21 cellular contexts compared by ENCODE assay signal in the genomic region with DNA sequence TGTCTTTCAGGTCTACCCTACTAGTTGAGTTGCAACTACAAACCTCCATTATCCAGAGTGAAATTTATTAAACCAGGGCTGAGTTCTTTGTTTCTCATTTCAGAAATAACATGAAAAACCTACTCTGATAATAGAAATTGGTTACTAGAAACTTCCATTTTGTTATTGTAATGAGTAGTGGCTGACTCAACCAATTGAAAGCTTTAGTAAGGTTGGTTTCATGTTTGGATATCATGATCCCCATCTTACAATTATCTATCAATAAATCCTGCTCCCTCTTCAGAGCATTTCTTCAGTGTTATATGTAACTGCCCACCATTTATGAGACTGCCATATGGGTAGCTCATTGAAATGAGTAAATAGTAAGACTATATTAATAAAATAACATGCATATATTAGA. TPM values are rescaled to one million over a fixed set of nuclear protein-coding genes. Genes with fewer than 3 reads are reported as not detected.
DNase-seq lines count a peak whose midpoint lies in the region; ATAC-seq lines count a peak whose summit lies in the region.
"Had no signal": no experiment of that assay in that cellular context is flagged by ENCODE, and none has a peak within 500 bp of the region (broad histone marks: within the 10 kb centered on the region; RNA-seq: fewer than 3 reads in every experiment).

No MANE protein-coding gene starts in this region.

- no peak overlapping the region for H2AFZ ChIP-seq in ACC112 (ENCODE audit: low read length, unreplicated experiment)
- H2AFZ ChIP-seq: GM23338 had no signal

- H3K4me1 Mint-ChIP-seq in activated CD4-positive, alpha-beta memory T cell treated with anti-CD3 and anti-CD28 coated beads for 36 hours (ENCODE audit: low read depth) = peaks cover 85% of the 10 kb centered on the region
- H3K4me1 Mint-ChIP-seq in activated CD4-positive, alpha-beta memory T cell treated with anti-CD3 and anti-CD28 coated beads, Interleukin-2, amount 10 ng/mL, durations not matched to agents 7 days and 5 days = peaks cover 63% of the 10 kb centered on the region
- H3K4me1 Mint-ChIP-seq in T-helper 17 cell = peaks cover 51% of the 10 kb centered on the region

- H3K4me1 ChIP-seq in ACC112 (ENCODE audit: control insufficient read depth, insufficient read depth, low read length, unreplicated experiment) = peaks cover 39% of the 10 kb centered on the region
- H3K4me1 ChIP-seq in skeletal muscle satellite cell (ENCODE audit: control insufficient read depth, insufficient read depth, low read length) = peaks cover 30% of the 10 kb centered on the region
- H3K4me1 ChIP-seq: BE2C, Caco-2 had no signal

- H3K36me3 ChIP-seq in ACC112 (ENCODE audit: insufficient read depth, low read length) (no peaks in the 10 kb centered on the region), skeletal muscle satellite cell (ENCODE audit: insufficient read depth, low read length) (peaks cover 4% of the 10 kb centered on the region)
- H3K36me3 ChIP-seq: BE2C had no signal

- H3K4me2 ChIP-seq in skeletal muscle satellite cell (ENCODE audit: low read length) = peak overlapping the region; percentile 16
- H3K4me2 ChIP-seq: GM23338 had no signal

- no peaks in the 10 kb centered on the region for H3K27me3 Mint-ChIP-seq in activated CD4-positive, alpha-beta memory T cell treated with anti-CD3 and anti-CD28 coated beads for 36 hours
- no peaks in the 10 kb centered on the region for H3K27me3 Mint-ChIP-seq in activated CD4-positive, alpha-beta memory T cell treated with anti-CD3 and anti-CD28 coated beads, Interleukin-2, amount 10 ng/mL, durations not matched to agents 7 days and 5 days
- no peaks in the 10 kb centered on the region for H3K27me3 Mint-ChIP-seq in T-helper 17 cell
- H3K27me3 Mint-ChIP-seq: CD4-positive, alpha-beta T cell had no signal

- H3K9ac ChIP-seq in skeletal muscle satellite cell (ENCODE audit: low read depth, low read length) = no peak overlapping the region

- H3K36me3 Mint-ChIP-seq in activated CD4-positive, alpha-beta memory T cell treated with anti-CD3 and anti-CD28 coated beads for 36 hours = peaks cover 25% of the 10 kb centered on the region
- H3K36me3 Mint-ChIP-seq in activated CD4-positive, alpha-beta memory T cell treated with anti-CD3 and anti-CD28 coated beads, Interleukin-2, amount 10 ng/mL, durations not matched to agents 7 days and 5 days (ENCODE audit: low read depth) = peaks cover 55% of the 10 kb centered on the region
- H3K36me3 Mint-ChIP-seq in T-helper 17 cell (ENCODE audit: low read depth) = peaks cover 12% of the 10 kb centered on the region

- no peak for DNase-seq in activated CD4-positive, alpha-beta memory T cell treated with anti-CD3 and anti-CD28 coated beads for 36 hours
- DNase-seq in activated CD4-positive, alpha-beta memory T cell treated with anti-CD3 and anti-CD28 coated beads, Interleukin-2, amount 10 ng/mL, durations not matched to agents 7 days and 5 days = no peak
- no peak for DNase-seq in T-helper 17 cell
- DNase-seq in DMS 273 treated with DMSO at 0.1 percent for 48 hours (lab: John Stamatoyannopoulos, UW) = no peak
- DNase-seq: 8988T; BE2C; Caco-2; CD4-positive, alpha-beta T cell; DMS153; DMS79; GDM1; H7; HFFc6 had no signal

- no peaks in the 10 kb centered on the region for H3K9me3 Mint-ChIP-seq in activated CD4-positive, alpha-beta memory T cell treated with anti-CD3 and anti-CD28 coated beads for 36 hours
- H3K9me3 Mint-ChIP-seq in activated CD4-positive, alpha-beta memory T cell treated with anti-CD3 and anti-CD28 coated beads, Interleukin-2, amount 10 ng/mL, durations not matched to agents 7 days and 5 days = no peaks in the 10 kb centered on the region
- H3K9me3 Mint-ChIP-seq: CD4-positive, alpha-beta T cell; GM23338; HFFc6 had no signal

- no peak for ATAC-seq in T-helper 17 cell
- ATAC-seq in GM21367 (IDR thresholded peaks at IDR 0.05; ENCODE audit: unreplicated experiment) = no peak
- no peak for ATAC-seq in GM21529 (IDR thresholded peaks at IDR 0.05; ENCODE audit: unreplicated experiment)
- ATAC-seq: GM23338, HCT116 had no signal

- CTCF ChIA-PET in activated CD4-positive, alpha-beta memory T cell treated with anti-CD3 and anti-CD28 coated beads for 36 hours (lab: Charles Lee) = interaction anchor here (1.3 to 2.6 kb wide), 6 partner anchors 14 to 72 kb away, joined by 5 to 38 read pairs (median 10); a partner anchor contains a TSS
- CTCF ChIA-PET in activated CD4-positive, alpha-beta memory T cell treated with anti-CD3 and anti-CD28 coated beads, Interleukin-2, amount 10 ng/mL, durations not matched to agents 7 days and 5 days (lab: Charles Lee) = interaction anchor here (1.5 kb wide), 1 partner anchor 73 kb away, joined by 6 read pairs; no protein-coding TSS in a partner anchor

- peaks cover 59% of the 10 kb centered on the region for H3K79me2 ChIP-seq in ACC112 (ENCODE audit: control insufficient read depth, insufficient read depth, low read length, unreplicated experiment)

- peak overlapping the region; percentile 2 for H3K27ac Mint-ChIP-seq in activated CD4-positive, alpha-beta memory T cell treated with anti-CD3 and anti-CD28 coated beads for 36 hours
- no peak overlapping the region for H3K27ac Mint-ChIP-seq in activated CD4-positive, alpha-beta memory T cell treated with anti-CD3 and anti-CD28 coated beads, Interleukin-2, amount 10 ng/mL, durations not matched to agents 7 days and 5 days
- peak overlapping the region; percentile 57 for H3K27ac Mint-ChIP-seq in T-helper 17 cell
- H3K27ac Mint-ChIP-seq: CD4-positive, alpha-beta T cell; GM23338; HFFc6 had no signal

- peak overlapping the region; percentile 35 for H3K27ac ChIP-seq in ACC112 (ENCODE audit: low read depth, low read length)
- H3K27ac ChIP-seq: C4-2B, HL-60 had no signal

- H3K9me3 ChIP-seq in T-helper 17 cell (ENCODE audit: control insufficient read depth, low read length, poor library complexity, severe bottlenecking) = no peaks in the 10 kb centered on the region
- H3K9me3 ChIP-seq in skeletal muscle satellite cell (replicated peaks; ENCODE audit: low read length) = no peaks in the 10 kb centered on the region
- H3K9me3 ChIP-seq: BE2C, Caco-2 had no signal

- H3K27me3 ChIP-seq in ACC112 (ENCODE audit: insufficient read depth, low read length) (no peaks in the 10 kb centered on the region), skeletal muscle satellite cell (ENCODE audit: control insufficient read depth, insufficient read depth, low read length) (no peaks in the 10 kb centered on the region)
- H3K27me3 ChIP-seq: BE2C had no signal

- intact Hi-C loops in activated CD4-positive, alpha-beta memory T cell treated with anti-CD3 and anti-CD28 coated beads for 36 hours (cut with micrococcal nuclease) = loop anchor here (1.0 to 2.0 kb wide), 2 partner anchors 7 to 74 kb away; no protein-coding TSS in a partner anchor

- POLR2A ChIA-PET in activated CD4-positive, alpha-beta memory T cell treated with anti-CD3 and anti-CD28 coated beads for 36 hours (lab: Charles Lee) = no interaction called here
- POLR2A ChIA-PET in activated CD4-positive, alpha-beta memory T cell treated with anti-CD3 and anti-CD28 coated beads, Interleukin-2, amount 10 ng/mL, durations not matched to agents 7 days and 5 days (lab: Charles Lee) = interaction anchor here (1.1 to 1.9 kb wide), 2 partner anchors 14 to 15 kb away, joined by 3 to 9 read pairs; no protein-coding TSS in a partner anchor

- H3K4me3 ChIP-seq in ACC112 (ENCODE audit: low read depth, low read length) (no peak overlapping the region), skeletal muscle satellite cell (ENCODE audit: low read length) (no peak overlapping the region)
- H3K4me3 ChIP-seq: GM23338 had no signal

- H3K4me3 Mint-ChIP-seq in activated CD4-positive, alpha-beta memory T cell treated with anti-CD3 and anti-CD28 coated beads for 36 hours = no peak overlapping the region
- H3K4me3 Mint-ChIP-seq in activated CD4-positive, alpha-beta memory T cell treated with anti-CD3 and anti-CD28 coated beads, Interleukin-2, amount 10 ng/mL, durations not matched to agents 7 days and 5 days = no peak overlapping the region
- H3K4me3 Mint-ChIP-seq in T-helper 17 cell = peak overlapping the region; percentile 47
- H3K4me3 Mint-ChIP-seq: CD4-positive, alpha-beta T cell; GM23338; HFFc6 had no signal

RNA-seq across cellular contexts. Expression of a gene that starts 16.9 kb away (rescaled TPM):
- 10 to 100 TPM; 78.0 to 82.3 TPM for total RNA-seq in activated CD4-positive, alpha-beta memory T cell treated with anti-CD3 and anti-CD28 coated beads for 36 hours
- total RNA-seq in activated CD4-positive, alpha-beta memory T cell treated with anti-CD3 and anti-CD28 coated beads, Interleukin-2, amount 10 ng/mL, durations not matched to agents 7 days and 5 days = 10 to 100 TPM; 85.8 to 90.7 TPM
- 100 to 1,000 TPM in 1 of 2 donors, 10 to 100 TPM in 1; 90.2 to 109 TPM for total RNA-seq in T-helper 17 cell
- total RNA-seq in skeletal muscle satellite cell (2012; rRNA removed) = 32.7 and 34.3 TPM in 2 replicates
